In genomic region chr6:162154930-162155329, GRCh38 we compare ENCODE assay signal across 30 cellular contexts.
"Had no signal": no experiment of that assay in that cellular context is flagged by ENCODE, and none has a peak within 500 bp of the region (broad histone marks: within the 10 kb centered on the region; RNA-seq: fewer than 3 reads in every experiment).

No MANE protein-coding gene starts in this region.

- H3K36me3 ChIP-seq: neutrophil, ovary, spleen, suprapubic skin, tibial artery, transverse colon, upper lobe of right lung, uterus had no signal

- H3K4me2 ChIP-seq: smooth muscle cell had no signal

- ATAC-seq: naive thymus-derived CD8-positive, alpha-beta T cell; natural killer cell treated with Interleukin-12 subunit alpha and Interleukin-12 subunit beta and Interleukin-15 and Interleukin-18, amount 100 ng/mL, for 72 hours; psoas muscle; right cardiac atrium; sciatic nerve; stimulated activated memory B cell treated with anti-CD40 and anti-IgM and Interleukin-4, amounts not matched to agents 10 μg/mL and 1 μg/mL and 100 μg/mL, for 72 hours; stimulated activated naive CD8-positive, alpha-beta T cell treated with anti-CD3 and anti-CD28 coated beads, Interleukin-15, amount 100 ng/mL, for 72 hours; stimulated activated naive CD8-positive, alpha-beta T cell treated with anti-CD3 and anti-CD28 coated beads, Interleukin-15, Interleukin-2, amounts not matched to agents 100 U/mL and 50 U/mL, for 24 hours; upper lobe of right lung had no signal

- H3K4me1 ChIP-seq: parathyroid adenoma, suprapubic skin, transverse colon, uterus had no signal

- H2AFZ ChIP-seq: parathyroid adenoma had no signal

- H3K9ac ChIP-seq: parathyroid adenoma had no signal

- H3K9me3 ChIP-seq: neutrophil, ovary, psoas muscle, suprapubic skin, testis, tibial artery, transverse colon, upper lobe of right lung, uterus had no signal

- H3K4me3 ChIP-seq: ovary, psoas muscle, skin epidermis, smooth muscle cell, spleen, suprapubic skin, testis, tibial artery, transverse colon, upper lobe of right lung, uterus had no signal

- DNase-seq: naive thymus-derived CD8-positive, alpha-beta T cell; nephron progenitor cell; nucleus accumbens; ovary; posterior cingulate gyrus; psoas muscle; right cardiac atrium; spleen; stimulated activated CD4-positive, alpha-beta T cell treated with anti-CD3 and anti-CD28 coated beads, Interleukin-12 subunit alpha, Interleukin-12 subunit beta, amount 100 ng/mL, for 4 hours; stimulated activated CD4-positive, alpha-beta T cell treated with anti-CD3 and anti-CD28 coated beads, Interleukin-1b, Interleukin-23, amount 100 ng/mL, for 48 hours; stimulated activated CD4-positive, alpha-beta T cell treated with anti-CD3 and anti-CD28 coated beads, Interleukin-4, amount 100 ng/mL, for 1 hour; stimulated activated CD4-positive, alpha-beta T cell treated with anti-CD3 and anti-CD28 coated beads, Interleukin-4, amount 100 ng/mL, for 4 hours; stimulated activated CD8-positive, alpha-beta memory T cell treated with anti-CD3 and anti-CD28 coated beads, Interleukin-4, amount 100 ng/mL, for 48 hours; stimulated activated naive CD4-positive, alpha-beta T cell; stimulated activated naive CD8-positive, alpha-beta T cell treated with anti-CD3 and anti-CD28 coated beads, Interleukin-15, amount 100 ng/mL, for 72 hours; stimulated activated naive CD8-positive, alpha-beta T cell treated with anti-CD3 and anti-CD28 coated beads, Interleukin-15, Interleukin-2, amounts not matched to agents 100 U/mL and 50 U/mL, for 24 hours; substantia nigra; testis; tibial artery; transverse colon; upper lobe of right lung; uterus had no signal

- H3K27ac ChIP-seq: neutrophil, ovary, parathyroid adenoma, psoas muscle, skin epidermis, spleen, suprapubic skin, testis, tibial artery, transverse colon, upper lobe of right lung, uterus had no signal

- H3K27me3 ChIP-seq: neutrophil, ovary, spleen, suprapubic skin, testis, tibial artery, transverse colon, upper lobe of right lung, uterus had no signal

- H3K79me2 ChIP-seq: parathyroid adenoma had no signal
